In the genomic region with DNA sequence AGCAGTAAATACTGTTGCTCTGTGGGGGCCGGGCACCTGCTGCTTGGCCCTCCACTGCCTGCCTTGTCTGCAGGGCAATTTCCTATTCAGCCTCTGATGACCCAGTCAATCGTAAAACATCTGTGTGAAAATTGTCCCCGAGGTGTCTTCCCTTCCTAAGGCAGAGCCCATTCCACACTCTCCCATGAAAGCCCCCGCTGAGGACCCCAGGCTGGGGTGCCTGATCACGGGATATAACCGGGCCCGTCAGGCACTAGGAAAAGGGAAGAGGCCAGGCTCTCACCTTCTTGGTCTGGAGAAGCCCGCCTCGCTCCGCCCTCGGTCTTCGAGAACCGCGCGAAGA, we compare ENCODE assay signal across 10 cellular contexts. TPM values are rescaled to one million over a fixed set of nuclear protein-coding genes. Genes with fewer than 3 reads are reported as not detected.
DNase-seq lines count a peak whose midpoint lies in the region; ATAC-seq and TF ChIP-seq lines count a peak whose summit lies in the region.
"Had no signal": no experiment of that assay in that cellular context is flagged by ENCODE, and none has a peak within 500 bp of the region (broad histone marks: within the 10 kb centered on the region; RNA-seq: fewer than 3 reads in every experiment).

No MANE protein-coding gene starts in this region.

- no peaks in the 10 kb centered on the region for H3K36me3 Mint-ChIP-seq in activated T-cell treated with anti-CD3 and anti-CD28 coated beads, Interleukin-2, amount 50 U/mL, for 72 hours (ENCODE audit: insufficient read depth in 2 of 2)
- no peaks in the 10 kb centered on the region for H3K36me3 Mint-ChIP-seq in activated T-cell treated with anti-CD3 and anti-CD28 coated beads, Interleukin-2, amount 50 U/mL, for 24 hours (ENCODE audit: low read depth)
- no peaks in the 10 kb centered on the region for H3K36me3 Mint-ChIP-seq in WTC11
- no peaks in the 10 kb centered on the region for H3K36me3 Mint-ChIP-seq in stimulated activated naive B cell treated with anti-CD40 and anti-IgM and Interleukin-4, amounts not matched to agents 10 μg/mL and 1 μg/mL and 100 μg/mL, for 72 hours

- CTCF ChIA-PET in WTC11 (lab: Charles Lee): interaction anchor here (1.0 to 2.5 kb wide), 53 partner anchors 10 to 535 kb away, joined by 3 to 56 read pairs (median 6); a partner anchor contains a TSS

- TF ChIP-seq CTCF in WTC11 (IDR thresholded peaks at IDR 0.05) (no peak), GM13977 (IDR thresholded peaks at IDR 0.05; ENCODE audit: extremely low read depth, insufficient read depth, missing control alignments) (no peak)

- H3K9ac ChIP-seq in iPS-15b (ENCODE audit: low read depth, low read length): peak overlapping the region; percentile 54
- H3K9ac ChIP-seq: BLaER1 had no signal

- H3K27ac Mint-ChIP-seq in activated T-cell treated with anti-CD3 and anti-CD28 coated beads, Interleukin-2, amount 50 U/mL, for 72 hours: no peak overlapping the region
- no peak overlapping the region for H3K27ac Mint-ChIP-seq in activated T-cell treated with anti-CD3 and anti-CD28 coated beads, Interleukin-2, amount 50 U/mL, for 24 hours
- no peak overlapping the region for H3K27ac Mint-ChIP-seq in WTC11
- peak overlapping the region; percentile 22 for H3K27ac Mint-ChIP-seq in stimulated activated naive B cell treated with anti-CD40 and anti-IgM and Interleukin-4, amounts not matched to agents 10 μg/mL and 1 μg/mL and 100 μg/mL, for 72 hours

- no peaks in the 10 kb centered on the region for H3K9me3 Mint-ChIP-seq in activated T-cell treated with anti-CD3 and anti-CD28 coated beads, Interleukin-2, amount 50 U/mL, for 72 hours
- H3K9me3 Mint-ChIP-seq in activated T-cell treated with anti-CD3 and anti-CD28 coated beads, Interleukin-2, amount 50 U/mL, for 24 hours: no peaks in the 10 kb centered on the region
- H3K9me3 Mint-ChIP-seq in WTC11: no peaks in the 10 kb centered on the region
- H3K9me3 Mint-ChIP-seq in stimulated activated naive B cell treated with anti-CD40 and anti-IgM and Interleukin-4, amounts not matched to agents 10 μg/mL and 1 μg/mL and 100 μg/mL, for 72 hours: no peaks in the 10 kb centered on the region

- in situ Hi-C loops in GM13977 (cut with MboI; ENCODE audit: low pct_unique_long_range_greater_than_20kb, low sequenced_read_pairs, unreplicated experiment): no loop called here

- POLR2A ChIA-PET in WTC11 (lab: Charles Lee): interaction anchor here (1.7 kb wide), 1 partner anchor 29 kb away, joined by 6 read pairs; no protein-coding TSS in a partner anchor

- no peak for ATAC-seq in activated T-cell treated with anti-CD3 and anti-CD28 coated beads, Interleukin-2, amount 50 U/mL, for 72 hours (replicated peaks in 1 of 2)
- ATAC-seq in WTC11: peak; percentile 55; the same call in 1 of the 2 replicates
- ATAC-seq in stimulated activated naive B cell treated with anti-CD40 and anti-IgM and Interleukin-4, amounts not matched to agents 10 μg/mL and 1 μg/mL and 100 μg/mL, for 72 hours (replicated peaks): no peak

- peaks cover 8% of the 10 kb centered on the region for H3K27me3 ChIP-seq in iPS-15b (ENCODE audit: control insufficient read depth, insufficient read depth, low read length)

- peak overlapping the region; percentile 37 to 52 for H3K4me3 Mint-ChIP-seq in activated T-cell treated with anti-CD3 and anti-CD28 coated beads, Interleukin-2, amount 50 U/mL, for 72 hours
- no peak overlapping the region for H3K4me3 Mint-ChIP-seq in activated T-cell treated with anti-CD3 and anti-CD28 coated beads, Interleukin-2, amount 50 U/mL, for 24 hours
- peak overlapping the region; percentile 63 for H3K4me3 Mint-ChIP-seq in WTC11
- H3K4me3 Mint-ChIP-seq in stimulated activated naive B cell treated with anti-CD40 and anti-IgM and Interleukin-4, amounts not matched to agents 10 μg/mL and 1 μg/mL and 100 μg/mL, for 72 hours: no peak overlapping the region

- no peaks in the 10 kb centered on the region for H3K27me3 Mint-ChIP-seq in activated T-cell treated with anti-CD3 and anti-CD28 coated beads, Interleukin-2, amount 50 U/mL, for 72 hours (ENCODE audit: low read depth)
- no peaks in the 10 kb centered on the region for H3K27me3 Mint-ChIP-seq in activated T-cell treated with anti-CD3 and anti-CD28 coated beads, Interleukin-2, amount 50 U/mL, for 24 hours
- peaks cover 16% of the 10 kb centered on the region for H3K27me3 Mint-ChIP-seq in WTC11 (ENCODE audit: low read depth)
- H3K27me3 Mint-ChIP-seq in stimulated activated naive B cell treated with anti-CD40 and anti-IgM and Interleukin-4, amounts not matched to agents 10 μg/mL and 1 μg/mL and 100 μg/mL, for 72 hours: peaks cover 7 to 29% of the 10 kb centered on the region in 2 donors

- no peaks in the 10 kb centered on the region for H3K4me1 ChIP-seq in iPS-15b (ENCODE audit: control insufficient read depth, insufficient read depth, low read length)

- peak overlapping the region; percentile 49 for H3K4me3 ChIP-seq in iPS-15b (ENCODE audit: low read depth, low read length)
- H3K4me3 ChIP-seq: BLaER1 had no signal

- no peaks in the 10 kb centered on the region for H3K9me3 ChIP-seq in iPS-15b (ENCODE audit: control insufficient read depth, insufficient read depth, low read length)
- H3K9me3 ChIP-seq: BLaER1 had no signal

- no peak for DNase-seq in activated T-cell treated with anti-CD3 and anti-CD28 coated beads, Interleukin-2, amount 50 U/mL, for 72 hours
- no peak for DNase-seq in activated T-cell treated with anti-CD3 and anti-CD28 coated beads, Interleukin-2, amount 50 U/mL, for 24 hours
- DNase-seq in WTC11 (ENCODE audit: low spot score): no peak
- DNase-seq in stimulated activated naive B cell treated with anti-CD40 and anti-IgM and Interleukin-4, amounts not matched to agents 10 μg/mL and 1 μg/mL and 100 μg/mL, for 72 hours: no peak
- DNase-seq in NCI-H446 (lab: John Stamatoyannopoulos, UW): no peak
- DNase-seq in GM13977 (ENCODE audit: low spot score): no peak
- DNase-seq in NAMALWA (ENCODE audit: low spot score): no peak

- H3K36me3 ChIP-seq in iPS-15b (ENCODE audit: control insufficient read depth, insufficient read depth, low read length): no peaks in the 10 kb centered on the region
- H3K36me3 ChIP-seq: BLaER1 had no signal

- no peaks in the 10 kb centered on the region for H3K4me1 Mint-ChIP-seq in activated T-cell treated with anti-CD3 and anti-CD28 coated beads, Interleukin-2, amount 50 U/mL, for 72 hours (ENCODE audit: low read depth)
- H3K4me1 Mint-ChIP-seq in activated T-cell treated with anti-CD3 and anti-CD28 coated beads, Interleukin-2, amount 50 U/mL, for 24 hours (ENCODE audit: low read depth): peaks cover 3% of the 10 kb centered on the region
- no peaks in the 10 kb centered on the region; the same call in 1 of the 2 replicates for H3K4me1 Mint-ChIP-seq in WTC11
- peaks cover 0 to 2% of the 10 kb centered on the region in 2 donors for H3K4me1 Mint-ChIP-seq in stimulated activated naive B cell treated with anti-CD40 and anti-IgM and Interleukin-4, amounts not matched to agents 10 μg/mL and 1 μg/mL and 100 μg/mL, for 72 hours

TF ChIP-seq in WTC11, 78 proteins besides CTCF, POLR2A, EP300 and RAD21 (continues in another document):
- TF ChIP-seq SOX15 (CRISPR knock-in tag; IDR thresholded peaks at IDR 0.05) (no peak), IRF2 (CRISPR knock-in tag; IDR thresholded peaks at IDR 0.05; ENCODE audit: borderline replicate concordance, low read depth) (no peak), ZNF263 (CRISPR knock-in tag; IDR thresholded peaks at IDR 0.05; ENCODE audit: low read depth) (no peak), GTF2I (CRISPR knock-in tag; conservative IDR thresholded peaks at IDR 0.05) (no peak)
- TF ChIP-seq, protein P1, sequence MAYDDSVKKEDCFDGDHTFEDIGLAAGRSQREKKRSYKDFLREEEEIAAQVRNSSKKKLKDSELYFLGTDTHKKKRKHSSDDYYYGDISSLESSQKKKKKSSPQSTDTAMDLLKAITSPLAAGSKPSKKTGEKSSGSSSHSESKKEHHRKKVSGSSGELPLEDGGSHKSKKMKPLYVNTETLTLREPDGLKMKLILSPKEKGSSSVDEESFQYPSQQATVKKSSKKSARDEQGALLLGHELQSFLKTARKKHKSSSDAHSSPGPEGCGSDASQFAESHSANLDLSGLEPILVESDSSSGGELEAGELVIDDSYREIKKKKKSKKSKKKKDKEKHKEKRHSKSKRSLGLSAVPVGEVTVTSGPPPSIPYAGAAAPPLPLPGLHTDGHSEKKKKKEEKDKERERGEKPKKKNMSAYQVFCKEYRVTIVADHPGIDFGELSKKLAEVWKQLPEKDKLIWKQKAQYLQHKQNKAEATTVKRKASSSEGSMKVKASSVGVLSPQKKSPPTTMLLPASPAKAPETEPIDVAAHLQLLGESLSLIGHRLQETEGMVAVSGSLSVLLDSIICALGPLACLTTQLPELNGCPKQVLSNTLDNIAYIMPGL (CRISPR knock-in tag; IDR thresholded peaks at IDR 0.05): no peak
- TF ChIP-seq, protein P2, sequence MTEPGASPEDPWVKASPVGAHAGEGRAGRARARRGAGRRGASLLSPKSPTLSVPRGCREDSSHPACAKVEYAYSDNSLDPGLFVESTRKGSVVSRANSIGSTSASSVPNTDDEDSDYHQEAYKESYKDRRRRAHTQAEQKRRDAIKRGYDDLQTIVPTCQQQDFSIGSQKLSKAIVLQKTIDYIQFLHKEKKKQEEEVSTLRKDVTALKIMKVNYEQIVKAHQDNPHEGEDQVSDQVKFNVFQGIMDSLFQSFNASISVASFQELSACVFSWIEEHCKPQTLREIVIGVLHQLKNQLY (CRISPR knock-in tag; IDR thresholded peaks at IDR 0.05): no peak

RNA-seq across cellular contexts. Expression of a gene that starts 27.2 kb away (rescaled TPM):
- total RNA-seq in activated T-cell treated with anti-CD3 and anti-CD28 coated beads, Interleukin-2, amount 50 U/mL, for 72 hours: not detected
- total RNA-seq in WTC11 (2021): 0.39 TPM in 1 of 3 replicates, not detected in the others
- total RNA-seq: liver had no signal

RNA-seq across cellular contexts. Expression of a gene that starts 30.9 kb away (rescaled TPM):
- 1 to 10 TPM in 1 of 2 donors, under 1 TPM in 1; 0.79 to 1.7 TPM for total RNA-seq in activated T-cell treated with anti-CD3 and anti-CD28 coated beads, Interleukin-2, amount 50 U/mL, for 72 hours
- 11.0 to 12.7 TPM (median 12.4 TPM) in 3 replicates for total RNA-seq in WTC11 (2021)

Comparison
In these comparisons a context has a peak if more than half of its experiments do, and no peak if none do; other contexts are left out.
1. H3K4me3 Mint-ChIP-seq: peak in activated T-cell treated with anti-CD3 and anti-CD28 coated beads, Interleukin-2, amount 50 U/mL, for 72 hours (2 of 2) and WTC11 (single experiment); none in activated T-cell treated with anti-CD3 and anti-CD28 coated beads, Interleukin-2, amount 50 U/mL, for 24 hours (single experiment) and stimulated activated naive B cell treated with anti-CD40 and anti-IgM and Interleukin-4, amounts not matched to agents 10 μg/mL and 1 μg/mL and 100 μg/mL, for 72 hours (0 of 2).